Comparison of ENCODE assay signal across 19 cellular contexts in the genomic region with DNA sequence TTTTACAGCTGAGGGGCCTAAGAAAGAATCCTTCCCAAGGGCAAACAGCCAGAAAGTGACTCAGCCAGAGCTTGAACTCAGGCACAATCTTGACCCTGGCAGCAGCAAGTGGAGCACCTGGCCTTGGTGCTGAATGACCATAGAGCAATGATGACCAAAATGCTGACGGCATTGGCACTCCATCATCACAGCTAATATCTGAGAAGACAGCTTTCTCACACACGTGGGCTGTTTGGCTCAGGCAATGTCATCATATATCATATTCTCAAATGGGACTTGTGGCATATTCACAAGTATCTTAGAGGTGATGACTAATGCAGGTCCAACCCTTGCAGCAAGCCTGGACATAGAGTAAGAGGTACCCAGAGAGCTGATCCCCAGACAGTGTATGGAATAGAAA.
DNase-seq lines count a peak whose midpoint lies in the region; ATAC-seq, FAIRE-seq and TF ChIP-seq lines count a peak whose summit lies in the region.
"Had no signal": no experiment of that assay in that cellular context is flagged by ENCODE, and none has a peak within 500 bp of the region (broad histone marks: within the 10 kb centered on the region; RNA-seq: fewer than 3 reads in every experiment).

No MANE protein-coding gene starts in this region.

- H3K27ac ChIP-seq in A549 (no peak overlapping the region), RWPE2 (ENCODE audit: poor library complexity, severe bottlenecking) (no peak overlapping the region)

- H3K9me3 ChIP-seq in A549 (0 out of 3 replicates have a peak, but pooled peaks cover 3% of the 10 kb centered on the region), RWPE2 (ENCODE audit: severe bottlenecking) (no peaks in the 10 kb centered on the region)
- H3K9me3 ChIP-seq: SK-N-SH had no signal

- TF ChIP-seq POLR2A in A549 (IDR thresholded peaks at IDR 0.05; ENCODE audit: low read length) = no peak

- DNase-seq in A549 (ENCODE audit: low read depth in 1 of 2, low spot score in 1 of 2) (no peak), RWPE2 (ENCODE audit: low spot score) (no peak)
- no peak for DNase-seq in activated naive CD4-positive, alpha-beta T cell (lab: John Stamatoyannopoulos, UW)
- DNase-seq: NCI-H1694 treated with DMSO at 0.1 percent for 48 hours, NCI-H2081 treated with DMSO at 0.1 percent for 48 hours, NCI-H2171 treated with DMSO at 0.1 percent for 48 hours, NCI-H510A, Right ventricle myocardium superior, SK-N-SH had no signal

- no peak for TF ChIP-seq CTCF in A549 (IDR thresholded peaks at IDR 0.05)
- no peak for TF ChIP-seq CTCF in RWPE2 (IDR thresholded peaks at IDR 0.05; ENCODE audit: poor library complexity, severe bottlenecking)

- 25% methylated on average over 2 of the region's 2 CpGs for WGBS in A549 (ENCODE audit: missing lambda C conversion rate)

- ATAC-seq in A549 (no peak), RWPE2 (ENCODE audit: low read depth) (0 out of 3 replicates have a peak, but pooled peaks have one; percentile 14), esophagus mucosa (peak; percentile 60), GM19397 (IDR thresholded peaks at IDR 0.05; ENCODE audit: unreplicated experiment) (no peak), GM21390 (IDR thresholded peaks at IDR 0.05; ENCODE audit: unreplicated experiment) (no peak), GM18870 (IDR thresholded peaks at IDR 0.05; ENCODE audit: unreplicated experiment) (no peak)
- ATAC-seq: HCT116, Panc1 had no signal

- H3K4me2 ChIP-seq in A549 = no peak overlapping the region
- H3K4me2 ChIP-seq: SK-N-SH had no signal

- H3K4me1 ChIP-seq in A549 (no peaks in the 10 kb centered on the region), RWPE2 (ENCODE audit: insufficient read depth, poor library complexity, severe bottlenecking) (no peaks in the 10 kb centered on the region)

- H3K36me3 ChIP-seq in RWPE2 (ENCODE audit: low read depth) = no peaks in the 10 kb centered on the region

- no peaks in the 10 kb centered on the region for H3K27me3 ChIP-seq in RWPE2 (ENCODE audit: insufficient read depth, poor library complexity, severe bottlenecking)

- POLR2A ChIA-PET in A549 (lab: Yijun Ruan, JAX) = no interaction called here

- TF ChIP-seq RAD21 in A549 (conservative IDR thresholded peaks at IDR 0.05 in 1 of 2, IDR thresholded peaks at IDR 0.05 in 1 of 2) = no peak
- TF ChIP-seq RAD21 in Ishikawa (IDR thresholded peaks at IDR 0.05; ENCODE audit: low read depth) = no peak

- CTCF ChIA-PET in A549 (lab: Yijun Ruan, JAX) = interaction anchor here (1.4 kb wide), 1 partner anchor 10 kb away, joined by 3 read pairs; no protein-coding TSS in a partner anchor

- FAIRE-seq in A549 (lab: Jason Lieb, UNC) = no peak
- FAIRE-seq: A204.1, H1, HTR-8/SVneo had no signal

- H3K4me3 ChIP-seq in A549 (no peak overlapping the region), RWPE2 (ENCODE audit: severe bottlenecking) (no peak overlapping the region)

- no peak for TF ChIP-seq EP300 in A549 (IDR thresholded peaks at IDR 0.05)
- no peak for TF ChIP-seq EP300 in Ishikawa (IDR thresholded peaks at IDR 0.05; ENCODE audit: borderline replicate concordance)

TF ChIP-seq in A549, 52 proteins besides CTCF, POLR2A, EP300 and RAD21:
- TF ChIP-seq, protein P1, sequence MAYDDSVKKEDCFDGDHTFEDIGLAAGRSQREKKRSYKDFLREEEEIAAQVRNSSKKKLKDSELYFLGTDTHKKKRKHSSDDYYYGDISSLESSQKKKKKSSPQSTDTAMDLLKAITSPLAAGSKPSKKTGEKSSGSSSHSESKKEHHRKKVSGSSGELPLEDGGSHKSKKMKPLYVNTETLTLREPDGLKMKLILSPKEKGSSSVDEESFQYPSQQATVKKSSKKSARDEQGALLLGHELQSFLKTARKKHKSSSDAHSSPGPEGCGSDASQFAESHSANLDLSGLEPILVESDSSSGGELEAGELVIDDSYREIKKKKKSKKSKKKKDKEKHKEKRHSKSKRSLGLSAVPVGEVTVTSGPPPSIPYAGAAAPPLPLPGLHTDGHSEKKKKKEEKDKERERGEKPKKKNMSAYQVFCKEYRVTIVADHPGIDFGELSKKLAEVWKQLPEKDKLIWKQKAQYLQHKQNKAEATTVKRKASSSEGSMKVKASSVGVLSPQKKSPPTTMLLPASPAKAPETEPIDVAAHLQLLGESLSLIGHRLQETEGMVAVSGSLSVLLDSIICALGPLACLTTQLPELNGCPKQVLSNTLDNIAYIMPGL (CRISPR knock-in tag; IDR thresholded peaks at IDR 0.05; ENCODE audit: borderline replicate concordance) = no peak
- peak; percentile 47; the same call in 1 of the 2 replicates for TF ChIP-seq REST (IDR thresholded peaks at IDR 0.05)

TF ChIP-seq in Ishikawa, 13 proteins besides CTCF, POLR2A, EP300 and RAD21:
- TF ChIP-seq EGR1 (IDR thresholded peaks at IDR 0.05) = no peak
- TF ChIP-seq NFIC (IDR thresholded peaks at IDR 0.05) = peak; percentile 27; the same call in 1 of the 2 replicates
- no peak for TF ChIP-seq FOXM1 (IDR thresholded peaks at IDR 0.05; ENCODE audit: borderline replicate concordance, low read depth)
- peak; percentile 80 for TF ChIP-seq REST (IDR thresholded peaks at IDR 0.05; ENCODE audit: low read depth)

Comparison
In these comparisons a context has a peak if more than half of its experiments do, and no peak if none do; other contexts are left out.
1. ATAC-seq: peak in RWPE2 (single experiment) and esophagus mucosa (single experiment); none in A549 (0 of 2), GM19397 (single experiment), GM21390 (single experiment) and GM18870 (single experiment).